In the genomic region with DNA sequence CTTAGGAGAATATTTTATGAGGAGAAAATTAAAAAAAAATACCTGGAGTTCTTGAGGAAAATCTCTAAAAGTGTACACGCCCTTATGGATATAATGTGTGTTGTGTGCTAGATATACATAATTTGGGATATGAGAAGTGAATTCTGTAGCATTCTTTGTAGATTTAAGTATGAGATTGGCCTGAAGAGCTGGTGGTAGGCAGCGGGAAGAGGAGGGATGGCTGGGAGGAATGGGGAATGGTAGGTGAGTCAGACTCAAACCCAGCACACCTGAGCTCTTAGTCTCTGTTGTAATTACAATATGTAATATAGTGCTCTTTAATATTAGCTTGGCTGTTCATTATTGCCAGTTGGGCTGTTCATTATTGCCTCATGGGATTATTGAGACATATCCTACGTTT, we compare ENCODE assay signal across 35 cellular contexts.
"Had no signal": no experiment of that assay in that cellular context is flagged by ENCODE, and none has a peak within 500 bp of the region (broad histone marks: within the 10 kb centered on the region; RNA-seq: fewer than 3 reads in every experiment).

No MANE protein-coding gene starts in this region.

- DNase-seq: activated CD4-positive, alpha-beta T cell treated with anti-CD3 and anti-CD28 coated beads for 1 hour; activated CD4-positive, alpha-beta T cell treated with anti-CD3 and anti-CD28 coated beads for 36 hours; activated CD4-positive, alpha-beta T cell treated with anti-CD3 and anti-CD28 coated beads for 48 hours; activated CD4-positive, alpha-beta T cell treated with anti-CD3 and anti-CD28 coated beads, Interleukin-2, amount 10 ng/mL, durations not matched to agents 7 days and 5 days; activated CD4-positive, alpha-beta T cell treated with anti-CD3 and anti-CD28 coated beads, Interleukin-2, amount 50 U/mL, for 48 hours; activated CD4-positive, CD25-positive, alpha-beta regulatory T cell; activated CD8-positive, alpha-beta memory T cell treated with anti-CD3 and anti-CD28 coated beads for 24 hours; activated CD8-positive, alpha-beta memory T cell treated with anti-CD3 and anti-CD28 coated beads, Interleukin-2, amount 10 ng/mL, durations not matched to agents 7 days and 5 days; activated CD8-positive, alpha-beta memory T cell treated with anti-CD3 and anti-CD28 coated beads, Interleukin-2, amount 50 U/mL, for 48 hours; activated CD8-positive, alpha-beta T cell treated with anti-CD3 and anti-CD28 coated beads, Interleukin-2, amount 10 ng/mL, durations not matched to agents 7 days and 5 days; activated effector memory CD4-positive, alpha-beta T cell treated with Interleukin-2 at 50 U/mL for 16 hours; activated gamma-delta T cell; activated naive CD4-positive, alpha-beta T cell treated with anti-CD3 and anti-CD28 coated beads, Interleukin-2, amount 10 ng/mL, durations not matched to agents 7 days and 5 days; activated naive CD4-positive, alpha-beta T cell treated with Interleukin-2 at 50 U/mL for 16 hours; activated naive CD8-positive, alpha-beta T cell treated with anti-CD3 and anti-CD28 coated beads, Interleukin-2, amount 10 ng/mL, durations not matched to agents 7 days and 5 days; activated naive CD8-positive, alpha-beta T cell treated with anti-CD3 and anti-CD28 coated beads, Interleukin-2, amount 50 U/mL, for 24 hours; activated T-cell treated with anti-CD3 and anti-CD28 coated beads, Interleukin-2, amount 50 U/mL, for 4 hours; amygdala; anterior cingulate cortex; caudate nucleus; T-cell; T-helper 2 cell; T-helper 9 cell had no signal

- FAIRE-seq: bronchial epithelial cell, TTC549 had no signal

- H3K27ac Mint-ChIP-seq: activated CD4-positive, alpha-beta T cell treated with anti-CD3 and anti-CD28 coated beads for 36 hours; activated CD4-positive, alpha-beta T cell treated with anti-CD3 and anti-CD28 coated beads, Interleukin-2, amount 10 ng/mL, durations not matched to agents 7 days and 5 days; activated CD8-positive, alpha-beta memory T cell treated with anti-CD3 and anti-CD28 coated beads, Interleukin-2, amount 10 ng/mL, durations not matched to agents 7 days and 5 days; activated CD8-positive, alpha-beta T cell treated with anti-CD3 and anti-CD28 coated beads, Interleukin-2, amount 10 ng/mL, durations not matched to agents 7 days and 5 days; activated naive CD4-positive, alpha-beta T cell treated with anti-CD3 and anti-CD28 coated beads, Interleukin-2, amount 10 ng/mL, durations not matched to agents 7 days and 5 days; activated naive CD4-positive, alpha-beta T cell treated with anti-CD3 and anti-CD28 coated beads, Interleukin-2, amount 50 U/mL, for 24 hours; activated naive CD8-positive, alpha-beta T cell; activated naive CD8-positive, alpha-beta T cell treated with anti-CD3 and anti-CD28 coated beads, Interleukin-2, amount 10 ng/mL, durations not matched to agents 7 days and 5 days; activated naive CD8-positive, alpha-beta T cell treated with anti-CD3 and anti-CD28 coated beads, Interleukin-2, amount 50 U/mL, for 24 hours; activated T-helper 2 cell treated with anti-CD3 and anti-CD28 coated beads, Interferon-gamma antibody, Interleukin-2, Interleukin-4, amounts not matched to agents 10 μg/mL and 5 μg/mL and 100 μg/mL, durations not matched to agents 14 hours and 24 hours and 36 hours; T-cell; T-helper 1 cell treated with Interleukin-12 subunit alpha and Interleukin-12 subunit beta and Interleukin-4 antibody, amounts not matched to agents 30 μg/mL and 1 μg/mL, for 36 hours; T-helper 2 cell treated with Interferon-gamma antibody and Interleukin-4, amounts not matched to agents 5 μg/mL and 100 μg/mL, for 36 hours had no signal

- H3K4me3 ChIP-seq: ascending aorta, cardiac muscle cell had no signal

- H3K9me3 ChIP-seq: ascending aorta had no signal

- H3K4me3 Mint-ChIP-seq: activated CD4-positive, alpha-beta T cell treated with anti-CD3 and anti-CD28 coated beads for 36 hours; activated CD4-positive, alpha-beta T cell treated with anti-CD3 and anti-CD28 coated beads, Interleukin-2, amount 10 ng/mL, durations not matched to agents 7 days and 5 days; activated CD8-positive, alpha-beta memory T cell treated with anti-CD3 and anti-CD28 coated beads, Interleukin-2, amount 10 ng/mL, durations not matched to agents 7 days and 5 days; activated CD8-positive, alpha-beta T cell treated with anti-CD3 and anti-CD28 coated beads, Interleukin-2, amount 10 ng/mL, durations not matched to agents 7 days and 5 days; activated naive CD4-positive, alpha-beta T cell treated with anti-CD3 and anti-CD28 coated beads, Interleukin-2, amount 10 ng/mL, durations not matched to agents 7 days and 5 days; activated naive CD4-positive, alpha-beta T cell treated with anti-CD3 and anti-CD28 coated beads, Interleukin-2, amount 50 U/mL, for 24 hours; activated naive CD8-positive, alpha-beta T cell; activated naive CD8-positive, alpha-beta T cell treated with anti-CD3 and anti-CD28 coated beads, Interleukin-2, amount 10 ng/mL, durations not matched to agents 7 days and 5 days; activated naive CD8-positive, alpha-beta T cell treated with anti-CD3 and anti-CD28 coated beads, Interleukin-2, amount 50 U/mL, for 24 hours; activated T-cell treated with anti-CD3 and anti-CD28 coated beads, Interleukin-2, amount 50 U/mL, for 4 hours; T-cell; T-helper 1 cell treated with Interleukin-12 subunit alpha and Interleukin-12 subunit beta and Interleukin-4 antibody, amounts not matched to agents 30 μg/mL and 1 μg/mL, for 36 hours; T-helper 2 cell treated with Interferon-gamma antibody and Interleukin-4, amounts not matched to agents 5 μg/mL and 100 μg/mL, for 36 hours had no signal

- H3K9me3 Mint-ChIP-seq: activated CD4-positive, alpha-beta T cell treated with anti-CD3 and anti-CD28 coated beads, Interleukin-2, amount 10 ng/mL, durations not matched to agents 7 days and 5 days; activated naive CD4-positive, alpha-beta T cell treated with anti-CD3 and anti-CD28 coated beads, Interleukin-2, amount 10 ng/mL, durations not matched to agents 7 days and 5 days; activated naive CD4-positive, alpha-beta T cell treated with anti-CD3 and anti-CD28 coated beads, Interleukin-2, amount 50 U/mL, for 24 hours; activated naive CD8-positive, alpha-beta T cell treated with anti-CD3 and anti-CD28 coated beads, Interleukin-2, amount 10 ng/mL, durations not matched to agents 7 days and 5 days; activated naive CD8-positive, alpha-beta T cell treated with anti-CD3 and anti-CD28 coated beads, Interleukin-2, amount 50 U/mL, for 24 hours; activated T-cell treated with anti-CD3 and anti-CD28 coated beads, Interleukin-2, amount 50 U/mL, for 4 hours; activated T-helper 2 cell treated with anti-CD3 and anti-CD28 coated beads, Interferon-gamma antibody, Interleukin-2, Interleukin-4, amounts not matched to agents 10 μg/mL and 5 μg/mL and 100 μg/mL, durations not matched to agents 14 hours and 24 hours and 36 hours; T-cell; T-helper 1 cell treated with Interleukin-12 subunit alpha and Interleukin-12 subunit beta and Interleukin-4 antibody, amounts not matched to agents 30 μg/mL and 1 μg/mL, for 36 hours; T-helper 2 cell treated with Interferon-gamma antibody and Interleukin-4, amounts not matched to agents 5 μg/mL and 100 μg/mL, for 36 hours had no signal

- H3K27me3 Mint-ChIP-seq: activated CD4-positive, alpha-beta T cell treated with anti-CD3 and anti-CD28 coated beads for 36 hours; activated CD4-positive, alpha-beta T cell treated with anti-CD3 and anti-CD28 coated beads, Interleukin-2, amount 10 ng/mL, durations not matched to agents 7 days and 5 days; activated CD8-positive, alpha-beta memory T cell treated with anti-CD3 and anti-CD28 coated beads, Interleukin-2, amount 10 ng/mL, durations not matched to agents 7 days and 5 days; activated naive CD4-positive, alpha-beta T cell treated with anti-CD3 and anti-CD28 coated beads, Interleukin-2, amount 10 ng/mL, durations not matched to agents 7 days and 5 days; activated naive CD4-positive, alpha-beta T cell treated with anti-CD3 and anti-CD28 coated beads, Interleukin-2, amount 50 U/mL, for 24 hours; activated naive CD8-positive, alpha-beta T cell; activated naive CD8-positive, alpha-beta T cell treated with anti-CD3 and anti-CD28 coated beads, Interleukin-2, amount 10 ng/mL, durations not matched to agents 7 days and 5 days; activated naive CD8-positive, alpha-beta T cell treated with anti-CD3 and anti-CD28 coated beads, Interleukin-2, amount 50 U/mL, for 24 hours; brain; T-cell had no signal

- H3K27me3 ChIP-seq: ascending aorta, cardiac muscle cell had no signal

- ATAC-seq: activated CD4-positive, alpha-beta T cell treated with anti-CD3 and anti-CD28 coated beads for 36 hours; activated CD4-positive, CD25-positive, alpha-beta regulatory T cell treated with anti-CD3 and anti-CD28 coated beads, Interleukin-2, amount 50 U/mL, for 24 hours; activated CD8-positive, alpha-beta memory T cell treated with anti-CD3 and anti-CD28 coated beads, Interleukin-2, amount 10 ng/mL, durations not matched to agents 7 days and 5 days; activated CD8-positive, alpha-beta T cell treated with anti-CD3 and anti-CD28 coated beads, Interleukin-2, amount 10 ng/mL, durations not matched to agents 7 days and 5 days; activated naive CD8-positive, alpha-beta T cell treated with anti-CD3 and anti-CD28 coated beads, Interleukin-2, amount 50 U/mL, for 24 hours; activated T-cell treated with anti-CD3 and anti-CD28 coated beads, Interleukin-2, amount 50 U/mL, for 4 hours; T-cell had no signal

- H3K27ac ChIP-seq: ascending aorta, cardiac muscle cell, VCaP had no signal
